Comparison of ENCODE assay signal across 11 cellular contexts in the genomic region with DNA sequence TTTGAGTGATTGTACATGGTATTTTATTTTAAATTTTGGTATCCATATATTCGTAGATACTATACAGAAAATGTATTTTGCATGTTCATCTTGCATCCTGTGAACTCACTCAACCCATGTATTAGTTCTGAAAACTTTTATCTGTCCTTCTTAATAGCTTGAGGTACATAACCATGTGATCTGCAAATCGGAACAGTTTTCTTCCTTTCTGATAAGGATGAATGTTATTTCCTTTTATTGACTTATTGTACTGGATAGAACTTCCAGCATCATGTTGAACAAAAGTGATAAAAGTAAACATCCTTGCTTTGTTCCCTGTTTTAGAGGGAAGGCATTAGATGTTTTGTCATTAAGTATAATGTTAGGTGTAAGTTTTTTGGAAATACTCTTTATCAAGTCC.
"Had no signal": no experiment of that assay in that cellular context is flagged by ENCODE, and none has a peak within 500 bp of the region (broad histone marks: within the 10 kb centered on the region; RNA-seq: fewer than 3 reads in every experiment).

No MANE protein-coding gene starts in this region.

- H3K9me3 ChIP-seq: HAP-1 had no signal

- H3K27ac ChIP-seq: GM23248 had no signal

- H2AFZ ChIP-seq: GM23248, GM23338 had no signal

- H3K4me1 ChIP-seq: HAP-1 had no signal

- H3K4me3 ChIP-seq: GM23248, GM23338, HAP-1 had no signal

- H3K36me3 ChIP-seq: HAP-1 had no signal

- FAIRE-seq: H1, H54 had no signal

- H3K9ac ChIP-seq: GM23248 had no signal

- DNase-seq: GM23248, GOT3, H7, H9, HCEC 1CT, HFFc6 had no signal

- H3K4me2 ChIP-seq: GM23338 had no signal

- ATAC-seq: GM23338, HCT116 had no signal
